ENCODE assay signal across 27 cellular contexts in genomic region chr7:158563051-158563450, GRCh38. TPM values are rescaled to one million over a fixed set of nuclear protein-coding genes. Genes with fewer than 3 reads are reported as not detected.
"Had no signal": no experiment of that assay in that cellular context is flagged by ENCODE, and none has a peak within 500 bp of the region (broad histone marks: within the 10 kb centered on the region; RNA-seq: fewer than 3 reads in every experiment).

No MANE protein-coding gene starts in this region.

- H3K4me1 ChIP-seq: colonic mucosa, esophagus squamous epithelium, gastrocnemius medialis, heart right ventricle, left lung, lower lobe of right lung had no signal

- H3K27ac Mint-ChIP-seq: dendritic cell treated with granulocyte-macrophage colony-stimulating factor and Interleukin-4, amounts not matched to agents 40 ng/mL and 50 ng/mL, for 4 days; effector memory CD8-positive, alpha-beta T cell; endodermal cell; mesothelial cell of epicardium had no signal

- DNase-seq: colonic mucosa; cortex of kidney; effector CD8-positive, alpha-beta T cell; effector memory CD8-positive, alpha-beta T cell; endodermal cell; erythroblast; esophagus squamous epithelium; foreskin fibroblast; foreskin melanocyte; gastrocnemius medialis; glutamatergic neuron; head of caudate nucleus; heart right ventricle; hippocampal formation; left cardiac atrium; left lung; left ventricle myocardium superior; lower lobe of right lung; mesenchymal stem cell; mucosa of descending colon had no signal

- H3K4me1 Mint-ChIP-seq: mesothelial cell of epicardium had no signal

- ATAC-seq: effector memory CD8-positive, alpha-beta T cell; esophagus mucosa; gastrocnemius medialis; heart right ventricle; left cardiac atrium; left lung; left ventricle myocardium superior; lower lobe of right lung; mucosa of descending colon had no signal

- H3K4me3 ChIP-seq: colonic mucosa, esophagus squamous epithelium, gastrocnemius medialis, heart right ventricle, left lung, lower lobe of right lung, mucosa of descending colon had no signal

- H3K27me3 ChIP-seq: colonic mucosa had no signal

- H3K4me3 Mint-ChIP-seq: dendritic cell treated with granulocyte-macrophage colony-stimulating factor and Interleukin-4, amounts not matched to agents 40 ng/mL and 50 ng/mL, for 4 days; effector memory CD8-positive, alpha-beta T cell; endodermal cell; mesothelial cell of epicardium had no signal

- H3K36me3 Mint-ChIP-seq: mesothelial cell of epicardium had no signal

- FAIRE-seq: endometrium, islet of Langerhans, keratinocyte had no signal

- H3K27ac ChIP-seq: colonic mucosa, epithelial cell of prostate, esophagus squamous epithelium, gastrocnemius medialis, heart right ventricle, left lung, lower lobe of right lung had no signal

- H3K36me3 ChIP-seq: colonic mucosa, esophagus squamous epithelium, gastrocnemius medialis, heart right ventricle, left lung, lower lobe of right lung had no signal

- H3K9me3 Mint-ChIP-seq: dendritic cell treated with granulocyte-macrophage colony-stimulating factor and Interleukin-4, amounts not matched to agents 40 ng/mL and 50 ng/mL, for 4 days; effector memory CD8-positive, alpha-beta T cell; endodermal cell; mesothelial cell of epicardium had no signal

- H3K9me3 ChIP-seq: colonic mucosa, esophagus squamous epithelium, gastrocnemius medialis, heart right ventricle, left lung, lower lobe of right lung, mucosa of descending colon had no signal

RNA-seq across cellular contexts. Expression of gene PTPRN2, which starts 24.6 kb away (rescaled TPM):
- polyA plus RNA-seq: keratinocyte had no signal
